ENCODE assay signal across 7 cellular contexts in the genomic region with DNA sequence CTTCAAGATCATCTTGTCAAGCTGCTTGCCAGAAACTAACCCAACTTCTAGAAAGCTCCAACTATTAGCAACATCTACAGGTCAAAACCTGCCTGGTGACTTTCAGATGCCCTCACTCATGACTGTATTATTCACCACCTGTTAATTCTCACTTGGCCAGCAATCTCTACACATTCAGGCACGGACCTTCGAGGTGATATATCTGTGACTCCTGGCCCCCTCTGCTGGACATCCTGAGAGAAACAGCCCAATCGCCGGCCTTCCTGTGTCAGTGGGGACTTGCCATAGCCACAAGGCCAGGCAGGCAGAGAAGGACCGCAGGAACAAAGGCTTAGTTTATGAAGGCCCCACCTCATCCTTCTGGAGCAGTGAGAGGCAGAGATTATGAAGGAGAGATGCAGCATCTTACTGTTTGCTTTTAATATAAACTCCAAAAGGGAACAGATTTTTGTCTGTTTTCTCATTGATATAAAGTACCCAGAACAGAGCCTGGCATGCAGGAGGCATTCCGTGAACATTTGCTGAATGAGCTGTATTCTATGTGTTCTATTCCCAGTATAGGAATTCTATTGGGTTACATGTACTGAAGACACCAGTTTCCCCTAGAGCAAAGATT. TPM values are rescaled to one million over a fixed set of nuclear protein-coding genes. Genes with fewer than 3 reads are reported as not detected.
DNase-seq lines count a peak whose midpoint lies in the region; ATAC-seq and TF ChIP-seq lines count a peak whose summit lies in the region.

No MANE protein-coding gene starts in this region.

- H3K4me1 Mint-ChIP-seq in nephron progenitor cell = no peaks in the 10 kb centered on the region

- no peaks in the 10 kb centered on the region for H3K27me3 Mint-ChIP-seq in nephron progenitor cell (ENCODE audit: low read depth, poor library complexity)

- H3K9me3 ChIP-seq in aorta (ENCODE audit: control insufficient read depth, low read length) = no peaks in the 10 kb centered on the region

- 10 to 11% methylated on average over 6 of the region's 6 CpGs for WGBS in aorta, 2 donors

- H3K36me3 ChIP-seq in aorta (ENCODE audit: control insufficient read depth in 1 of 2, insufficient read depth in 2 of 2, low read length in 1 of 2) = no peaks in the 10 kb centered on the region

- H3K27ac ChIP-seq in aorta (ENCODE audit: low read depth in 1 of 2, low read length in 2 of 2) = no peak overlapping the region

- peaks cover 55% of the 10 kb centered on the region for H3K36me3 Mint-ChIP-seq in nephron progenitor cell (ENCODE audit: low read depth)

- no peaks in the 10 kb centered on the region for H3K9me3 Mint-ChIP-seq in nephron progenitor cell

- no peak overlapping the region for H3K4me3 Mint-ChIP-seq in nephron progenitor cell

- DNase-seq in HK-2 (ENCODE audit: unreplicated experiment) (peak; percentile 68), NOMO-1 treated with dmso at 0.1 percent for 144 hours (lab: John Stamatoyannopoulos, UW; ENCODE audit: unreplicated experiment) (peak; percentile 30), fibroblast of the conjunctiva (ENCODE audit: low read depth) (peak; percentile 47), nephron progenitor cell (peak; percentile 80), aorta (peak; percentile 76 to 87)
- DNase-seq in activated T-cell treated with anti-CD3 and anti-CD28 coated beads, Interleukin-2, amount 50 U/mL, for 48 hours = peak; percentile 59 to 69

- ATAC-seq in aorta (ENCODE audit: low FRiP score) = peak; percentile 78

- no peak overlapping the region for H3K4me3 ChIP-seq in aorta (ENCODE audit: low read length in 2 of 2)

- intact Hi-C loops in aorta (cut with DNase I) = loop anchor here (2.0 to 10.0 kb wide), 7 partner anchors 37 to 1229 kb away; no protein-coding TSS in a partner anchor

- no peaks in the 10 kb centered on the region for H3K27me3 ChIP-seq in aorta (ENCODE audit: control insufficient read depth in 1 of 2, insufficient read depth in 2 of 2, low read length in 1 of 2)

- peak overlapping the region; percentile 67 for H3K27ac Mint-ChIP-seq in nephron progenitor cell

- H3K4me1 ChIP-seq in aorta (ENCODE audit: control insufficient read depth in 1 of 2, insufficient read depth in 2 of 2, low read length in 2 of 2) = no peaks in the 10 kb centered on the region

- TF ChIP-seq CTCF in GM12874 (IDR thresholded peaks at IDR 0.05; ENCODE audit: insufficient read depth, low read depth, low read length) (peak; percentile 55), nephron progenitor cell (IDR thresholded peaks at IDR 0.05) (peak; percentile 64)

RNA-seq across cellular contexts. Expression of gene OCA2, which starts 24.4 kb away (rescaled TPM):
- total RNA-seq in aorta = 1 to 10 TPM; 3.0 to 4.0 TPM
- 1 to 10 TPM; 1.6 to 1.9 TPM for polyA plus RNA-seq in aorta

Comparison
In these comparisons a context has a peak if more than half of its experiments do, and no peak if none do; other contexts are left out.
1. DNase-seq: peak in every context shown above with its lines; median percentile 82 in aorta; 80 in nephron progenitor cell; 68 in HK-2; 64 in activated T-cell treated with anti-CD3 and anti-CD28 coated beads, Interleukin-2, amount 50 U/mL, for 48 hours; 47 in fibroblast of the conjunctiva; 30 in NOMO-1 treated with dmso at 0.1 percent for 144 hours.